7 cellular contexts compared by ENCODE assay signal in genomic region chr7:72744244-72744931, GRCh38.
DNase-seq lines count a peak whose midpoint lies in the region; ATAC-seq and TF ChIP-seq lines count a peak whose summit lies in the region.
"Not testable (repeated sequence)": the region's sequence is repeated elsewhere in the genome, so short reads cannot be mapped to it uniquely, and the experiment has no call there.

No MANE protein-coding gene starts in this region.

- H3K4me2 ChIP-seq in PC-3 (ENCODE audit: low read length): not testable (repeated sequence)
- H3K4me2 ChIP-seq in fibroblast of lung (ENCODE audit: extremely low read depth, insufficient read depth, low read length): peak overlapping the region; percentile 75

- in situ Hi-C loops in astrocyte of the spinal cord (cut with HindIII; ENCODE audit: low sequenced_read_pairs): not testable (repeated sequence)

- H3K4me3 ChIP-seq in AG10803 (ENCODE audit: low read length); PC-3 (ENCODE audit: low read length); astrocyte of the spinal cord (ENCODE audit: low read depth, low read length): not testable (repeated sequence)
- peak overlapping the region; percentile 27 to 57 (median 47) for H3K4me3 ChIP-seq in fibroblast of lung (replicated peaks in 1 of 4; ENCODE audit: control extremely low read depth in 1 of 4, insufficient read depth in 1 of 4, low read depth in 3 of 4, low read length in 4 of 4)

- peak; percentile 20 for ATAC-seq in PC-3

- not testable (repeated sequence) for H3K9ac ChIP-seq in PC-3 (ENCODE audit: low read length)
- H3K9ac ChIP-seq in fibroblast of lung (ENCODE audit: insufficient read depth, low read length): peak overlapping the region; percentile 3

- H4K20me1 ChIP-seq in PC-3 (ENCODE audit: low read length); fibroblast of lung (ENCODE audit: control insufficient read depth, extremely low read depth, insufficient read depth, low read length): not testable (repeated sequence)

- not testable (repeated sequence) for H3K9me3 ChIP-seq in PC-3 (ENCODE audit: low read length); fibroblast of lung (ENCODE audit: control insufficient read depth, insufficient read depth, low read depth, low read length)

- BruUV-seq in PC-3 (replicated peaks; lab: Mats Ljungman, UMichigan): not testable (repeated sequence)

- not testable (repeated sequence) for H3K27ac ChIP-seq in PC-3 (ENCODE audit: low read length)
- H3K27ac ChIP-seq in fibroblast of lung (ENCODE audit: insufficient read depth, low read length): peak overlapping the region; percentile 50

- not testable (repeated sequence) for H2AFZ ChIP-seq in PC-3 (ENCODE audit: low read length)
- peak overlapping the region; percentile 84 for H2AFZ ChIP-seq in fibroblast of lung (ENCODE audit: low read length)

- TF ChIP-seq CTCF in AG10803 (conservative IDR thresholded peaks at IDR 0.05; ENCODE audit: low read length); PC-3 (conservative IDR thresholded peaks at IDR 0.05; ENCODE audit: low read depth, low read length); astrocyte of the spinal cord (IDR thresholded peaks at IDR 0.05; ENCODE audit: low read depth, low read length); fibroblast of lung (conservative IDR thresholded peaks at IDR 0.05 in 1 of 2, IDR thresholded peaks at IDR 0.05 in 1 of 2; ENCODE audit: low read depth in 1 of 2, low read length in 2 of 2): not testable (repeated sequence)

- POLR2A ChIA-PET in PC-3 (lab: Charles Lee; ENCODE audit: unreplicated experiment): not testable (repeated sequence)

- DNase-seq in AG10803 (ENCODE audit: low read depth) (peak; percentile 33), HCEC 1CT (peak; percentile 66), astrocyte of the spinal cord (ENCODE audit: low read depth, low spot score) (peak; percentile 60), fibroblast of lung (ENCODE audit: low read depth in 2 of 2) (peak; percentile 84 to 93), kidney tubule cell (ENCODE audit: low spot score) (peak; percentile 2), renal cortical epithelial cell (ENCODE audit: low read depth) (peak; percentile 11)
- DNase-seq in PC-3: not testable (repeated sequence)

- CTCF ChIA-PET in PC-3 (lab: Charles Lee): not testable (repeated sequence)

- H3K9me2 ChIP-seq in PC-3 (replicated peaks; ENCODE audit: low read length): not testable (repeated sequence)

- H3F3A ChIP-seq in PC-3 (ENCODE audit: low read length, unreplicated experiment): not testable (repeated sequence)

- H3K27me3 ChIP-seq in PC-3 (ENCODE audit: low read length); fibroblast of lung (ENCODE audit: control insufficient read depth, insufficient read depth, low read length): not testable (repeated sequence)

- H3K79me2 ChIP-seq in PC-3 (ENCODE audit: low read length); fibroblast of lung (ENCODE audit: control insufficient read depth, insufficient read depth, low read length): not testable (repeated sequence)

- intact Hi-C loops in PC-3 (cut with micrococcal nuclease): not testable (repeated sequence)

- H3K4me1 ChIP-seq in PC-3 (ENCODE audit: insufficient read depth, low read length); fibroblast of lung (ENCODE audit: control insufficient read depth, extremely low read depth, insufficient read depth, low read length): not testable (repeated sequence)

- not testable (repeated sequence) for H3K36me3 ChIP-seq in PC-3 (ENCODE audit: low read depth, low read length); fibroblast of lung (ENCODE audit: control insufficient read depth, insufficient read depth, low read length)
